Comparison of ENCODE assay signal across 20 cellular contexts in the genomic region with DNA sequence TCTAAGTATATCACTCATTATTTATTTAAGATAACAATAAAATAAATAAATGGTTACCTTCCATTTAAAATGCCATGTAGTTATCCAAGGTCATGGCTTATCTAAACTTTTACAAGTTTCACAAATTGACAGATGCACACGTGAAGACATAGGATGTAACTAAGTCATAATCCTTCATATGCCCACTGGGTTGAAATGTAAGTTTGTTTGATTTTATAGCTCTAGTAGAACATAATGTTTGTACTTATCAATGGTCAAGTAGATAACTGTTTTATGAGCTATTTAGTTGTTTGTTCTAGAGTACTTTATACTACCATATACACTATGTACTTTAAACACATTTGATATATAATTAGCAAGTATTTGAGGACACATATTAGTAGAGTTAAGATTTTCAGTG. TPM values are rescaled to one million over a fixed set of nuclear protein-coding genes. Genes with fewer than 3 reads are reported as not detected.
DNase-seq lines count a peak whose midpoint lies in the region; ATAC-seq, FAIRE-seq and TF ChIP-seq lines count a peak whose summit lies in the region.
"Had no signal": no experiment of that assay in that cellular context is flagged by ENCODE, and none has a peak within 500 bp of the region (broad histone marks: within the 10 kb centered on the region; RNA-seq: fewer than 3 reads in every experiment).

No MANE protein-coding gene starts in this region.

- H4K20me1 ChIP-seq in astrocyte (ENCODE audit: insufficient read depth, low read length) = no peaks in the 10 kb centered on the region

- H3K36me3 ChIP-seq in astrocyte (ENCODE audit: insufficient read depth, low read length) = no peaks in the 10 kb centered on the region
- H3K36me3 ChIP-seq: BE2C had no signal

- H3K9me3 ChIP-seq in astrocyte (ENCODE audit: insufficient read depth, low read depth, low read length) = no peaks in the 10 kb centered on the region
- H3K9me3 ChIP-seq: BE2C, Caco-2 had no signal

- no peak overlapping the region for H3K4me3 Mint-ChIP-seq in astrocyte (ENCODE audit: unreplicated experiment)
- H3K4me3 Mint-ChIP-seq: CD4-positive, CD25-positive, alpha-beta regulatory T cell; CD8-positive, alpha-beta memory T cell; H9 had no signal

- H3K36me3 Mint-ChIP-seq in astrocyte (ENCODE audit: low read depth, unreplicated experiment) = peaks cover 2% of the 10 kb centered on the region

- no peaks in the 10 kb centered on the region for H3K9me3 Mint-ChIP-seq in astrocyte (ENCODE audit: unreplicated experiment)
- H3K9me3 Mint-ChIP-seq: CD8-positive, alpha-beta memory T cell; H9 had no signal

- H3K27me3 ChIP-seq in astrocyte (ENCODE audit: insufficient read depth, low read length) = no peaks in the 10 kb centered on the region
- H3K27me3 ChIP-seq: BE2C had no signal

- H3K9ac ChIP-seq in astrocyte (ENCODE audit: low read length) = no peak overlapping the region

- H3K27ac Mint-ChIP-seq in astrocyte (ENCODE audit: unreplicated experiment) = no peak overlapping the region
- H3K27ac Mint-ChIP-seq: CD4-positive, CD25-positive, alpha-beta regulatory T cell; CD8-positive, alpha-beta memory T cell; H9 had no signal

- no peak for TF ChIP-seq CTCF in astrocyte (IDR thresholded peaks at IDR 0.05; ENCODE audit: insufficient read depth, low read depth, low read length)

- no peaks in the 10 kb centered on the region for H3K79me2 ChIP-seq in astrocyte (ENCODE audit: insufficient read depth, low read length)

- no peak overlapping the region for H3K27ac ChIP-seq in astrocyte (ENCODE audit: low read depth, low read length)

- FAIRE-seq in G401.6 (lab: Jason Lieb, UNC) (peak; percentile 33), astrocyte (lab: Jason Lieb, UNC) (peak; percentile 49), urothelium cell line (lab: Jason Lieb, UNC) (peak; percentile 56)
- FAIRE-seq: HTR-8/SVneo, K562 had no signal

- no peaks in the 10 kb centered on the region for H3K27me3 Mint-ChIP-seq in astrocyte (ENCODE audit: low read depth, unreplicated experiment)
- H3K27me3 Mint-ChIP-seq: CD4-positive, CD25-positive, alpha-beta regulatory T cell; CD8-positive, alpha-beta memory T cell had no signal

- H3K4me2 ChIP-seq in astrocyte (ENCODE audit: low read length) = no peak overlapping the region

- peaks cover 5% of the 10 kb centered on the region for H3K4me1 Mint-ChIP-seq in astrocyte (ENCODE audit: low read depth, unreplicated experiment)
- H3K4me1 Mint-ChIP-seq: CD8-positive, alpha-beta memory T cell; H9 had no signal

- peak; percentile 64 for ATAC-seq in left colon
- ATAC-seq: K562 had no signal

- DNase-seq in astrocyte (ENCODE audit: low read depth) = no peak
- no peak for DNase-seq in left colon
- no peak for DNase-seq in urothelium cell line (ENCODE audit: low spot score)
- no peak for DNase-seq in SW480 (ENCODE audit: low spot score)
- no peak for DNase-seq in OCI-M1 (lab: John Stamatoyannopoulos, UW)
- DNase-seq in cerebellum (ENCODE audit: low spot score) = no peak
- DNase-seq: ACHN; BE2C; C1 segment of cervical spinal cord; Caco-2; CD4-positive, CD25-positive, alpha-beta regulatory T cell; CD8-positive, alpha-beta memory T cell; DMS153; DMS79; GF-D8; H9; IMR-90 had no signal

- peaks cover 4% of the 10 kb centered on the region for H3K4me1 ChIP-seq in astrocyte (ENCODE audit: insufficient read depth, low read length)
- H3K4me1 ChIP-seq: BE2C, Caco-2 had no signal

- intact Hi-C loops in left colon (cut with DNase I, micrococcal nuclease) = no loop called here

- H3K4me3 ChIP-seq in astrocyte (ENCODE audit: insufficient read depth, low read depth, low read length) = no peak overlapping the region
- H3K4me3 ChIP-seq: K562 had no signal

- no peak overlapping the region for H2AFZ ChIP-seq in astrocyte (ENCODE audit: low read depth, low read length)

RNA-seq across cellular contexts. Expression of a gene that starts 43.0 kb away (rescaled TPM):
- total RNA-seq in astrocyte (13.6 and 15.6 TPM in 2 replicates), left colon (10 to 100 TPM; 11.5 to 12.7 TPM), cerebellum (35.2 TPM)

RNA-seq across cellular contexts. Expression of a gene that starts 43.3 kb away (rescaled TPM):
- 3.7 and 4.0 TPM in 2 replicates for total RNA-seq in astrocyte
- total RNA-seq in left colon = 1 to 10 TPM; 2.5 to 2.9 TPM
- 31.6 TPM for total RNA-seq in cerebellum
